In the genomic region with DNA sequence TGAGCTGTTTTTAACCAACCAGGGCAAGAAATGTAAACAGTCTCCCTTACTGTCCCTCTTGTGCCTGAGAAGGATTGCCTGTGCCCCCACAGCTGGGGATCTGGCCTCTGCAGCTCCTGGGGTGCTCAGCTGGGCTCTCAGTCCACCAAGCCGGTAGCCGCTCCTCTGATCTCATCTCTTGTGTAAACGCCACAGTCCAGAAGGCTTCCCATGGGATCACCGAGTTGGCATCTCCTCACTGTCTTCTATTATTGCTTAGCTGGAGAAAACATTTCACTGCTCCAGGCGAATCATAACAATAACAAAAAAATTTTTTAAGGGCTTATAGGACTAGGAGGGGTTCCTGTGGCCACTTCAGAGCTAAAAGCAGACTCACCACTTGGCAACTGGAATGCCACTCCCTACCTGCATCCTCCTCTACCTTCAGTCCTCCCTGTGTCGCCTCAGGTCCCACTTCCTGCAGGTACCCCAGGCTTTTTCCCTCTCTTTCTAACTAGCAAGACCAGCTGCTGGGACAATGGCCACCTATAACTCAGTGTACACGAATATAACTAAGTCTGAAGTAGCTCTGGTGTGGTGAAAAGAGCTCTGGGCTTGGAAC, we compare ENCODE assay signal across 18 cellular contexts.
DNase-seq lines count a peak whose midpoint lies in the region; ATAC-seq and TF ChIP-seq lines count a peak whose summit lies in the region.
"Had no signal": no experiment of that assay in that cellular context is flagged by ENCODE, and none has a peak within 500 bp of the region (broad histone marks: within the 10 kb centered on the region; RNA-seq: fewer than 3 reads in every experiment).

No MANE protein-coding gene starts in this region.

- H4K20me1 ChIP-seq in PC-9 (ENCODE audit: insufficient read depth) = no peaks in the 10 kb centered on the region
- H4K20me1 ChIP-seq: BLaER1 had no signal

- no peak for TF ChIP-seq CTCF in PC-9 (conservative IDR thresholded peaks at IDR 0.05)
- TF ChIP-seq CTCF in fibroblast of mammary gland (conservative IDR thresholded peaks at IDR 0.05; ENCODE audit: control insufficient read depth, insufficient read depth, low read depth, low read length) = no peak

- H3K36me3 ChIP-seq in PC-9 (ENCODE audit: low read depth) = no peaks in the 10 kb centered on the region
- H3K36me3 ChIP-seq: BLaER1, thoracic aorta had no signal

- no peaks in the 10 kb centered on the region for H3K27me3 ChIP-seq in PC-9 (ENCODE audit: insufficient read depth, low read depth)
- H3K27me3 ChIP-seq: BLaER1 had no signal

- H3K9me2 ChIP-seq in PC-9 (ENCODE audit: insufficient read depth) = no peaks in the 10 kb centered on the region

- no peak overlapping the region for H3K4me3 ChIP-seq in PC-9
- H3K4me3 ChIP-seq in fibroblast of mammary gland (ENCODE audit: control insufficient read depth, low read depth, low read length) = no peak overlapping the region
- no peak overlapping the region for H3K4me3 ChIP-seq in skeletal muscle cell (ENCODE audit: low read depth, low read length)
- H3K4me3 ChIP-seq: BLaER1, thoracic aorta had no signal

- peaks cover 64% of the 10 kb centered on the region for H3K4me1 ChIP-seq in PC-9 (replicated peaks; ENCODE audit: insufficient read depth)
- H3K4me1 ChIP-seq: BLaER1 had no signal

- no peaks in the 10 kb centered on the region for H3K9me3 ChIP-seq in PC-9 (ENCODE audit: insufficient read depth, low read depth)
- H3K9me3 ChIP-seq: BLaER1, thoracic aorta had no signal

- CTCF ChIA-PET in PC-9 (lab: Charles Lee) = interaction anchor here (0.5 to 0.8 kb wide), 2 partner anchors 56 to 742 kb away, joined by 3 read pairs; no protein-coding TSS in a partner anchor

- H3K4me2 ChIP-seq in PC-9 = peak overlapping the region; percentile 47
- H3K4me2 ChIP-seq: BLaER1 had no signal

- POLR2A ChIA-PET in PC-9 (lab: Charles Lee; ENCODE audit: unreplicated experiment) = interaction anchor here (0.6 to 0.7 kb wide), 2 partner anchors 31 to 734 kb away, joined by 3 to 7 read pairs; no protein-coding TSS in a partner anchor

- peaks cover 24% of the 10 kb centered on the region for H3F3A ChIP-seq in PC-9 (ENCODE audit: insufficient read depth, low read depth)

- peak overlapping the region; percentile 48 for H3K27ac ChIP-seq in PC-9
- H3K27ac ChIP-seq: BLaER1, thoracic aorta had no signal

- ATAC-seq in HG03045 (IDR thresholded peaks at IDR 0.05; ENCODE audit: unreplicated experiment) (no peak), GM18867 (IDR thresholded peaks at IDR 0.05; ENCODE audit: unreplicated experiment) (no peak)
- ATAC-seq: activated CD4-positive, CD25-positive, alpha-beta regulatory T cell treated with anti-CD3 and anti-CD28 coated beads, Interleukin-2, amount 50 U/mL, for 24 hours; activated CD8-positive, alpha-beta memory T cell treated with anti-CD3 and anti-CD28 coated beads, Interleukin-2, amount 10 ng/mL, durations not matched to agents 7 days and 5 days had no signal

- no peaks in the 10 kb centered on the region for H3K79me2 ChIP-seq in PC-9 (ENCODE audit: low read depth)

- no TSS peak for BruUV-seq in PC-9 (replicated peaks; lab: Mats Ljungman, UMichigan)

- intact Hi-C loops in PC-9 (cut with micrococcal nuclease; ENCODE audit: unreplicated experiment) = no loop called here

- peak in 2 of 3 experiments; percentile 32 to 36 for DNase-seq in NCI-H1417 (lab: John Stamatoyannopoulos, UW)
- DNase-seq in NCI-H1417 treated with DMSO at 0.1 percent for 48 hours (lab: John Stamatoyannopoulos, UW) = no peak
- peak; percentile 28 to 79 for DNase-seq in PC-9
- DNase-seq in fibroblast of mammary gland (ENCODE audit: low read depth) = peak; percentile 58
- peak; percentile 16 for DNase-seq in skeletal muscle cell (ENCODE audit: low read depth)
- no peak for DNase-seq in DMS 273 treated with DMSO at 0.1 percent for 48 hours (lab: John Stamatoyannopoulos, UW)
- DNase-seq: 8988T; activated CD8-positive, alpha-beta memory T cell treated with anti-CD3 and anti-CD28 coated beads, Interleukin-2, amount 10 ng/mL, durations not matched to agents 7 days and 5 days; activated gamma-delta T cell; anterior cingulate cortex; dermis blood vessel endothelial cell; NCI-H446; T-helper 2 cell had no signal

- H2AFZ ChIP-seq in PC-9 = 0 out of 2 replicates have a peak overlapping the region, but pooled peaks have one; percentile 4

Comparison
In these comparisons a context has a peak if more than half of its experiments do, and no peak if none do; other contexts are left out.
1. DNase-seq: peak in NCI-H1417 (2 of 3), PC-9 (2 of 2), fibroblast of mammary gland (single experiment) and skeletal muscle cell (single experiment); none in NCI-H1417 treated with DMSO at 0.1 percent for 48 hours (single experiment) and DMS 273 treated with DMSO at 0.1 percent for 48 hours (single experiment).